In genomic region chr5:142965258-142966145, GRCh38 we compare ENCODE assay signal across 8 cellular contexts.
DNase-seq lines count a peak whose midpoint lies in the region; ATAC-seq and TF ChIP-seq lines count a peak whose summit lies in the region.
"Not testable (repeated sequence)": the region's sequence is repeated elsewhere in the genome, so short reads cannot be mapped to it uniquely, and the experiment has no call there.

No MANE protein-coding gene starts in this region.

- not testable (repeated sequence) for TF ChIP-seq POLR2A in body of pancreas (IDR thresholded peaks at IDR 0.05); prostate gland (IDR thresholded peaks at IDR 0.05); uterus (IDR thresholded peaks at IDR 0.05)

- ATAC-seq in body of pancreas: peak; percentile 69

- WGBS in body of pancreas, 2 donors: 16% methylated on average over 16 to 17 of the region's 17 CpGs
- 50% methylated on average over 17 of the region's 17 CpGs for WGBS in liver
- 29% methylated on average over 17 of the region's 17 CpGs for WGBS in prostate gland

- peak overlapping the region in 3 of 4 donors; percentile 46 to 76 (median 57) for H3K27ac ChIP-seq in body of pancreas
- H3K27ac ChIP-seq in liver (ENCODE audit: low read depth in 1 of 2, low read length in 2 of 2): not testable (repeated sequence)
- peak overlapping the region in 1 of 2 donors; percentile 31 for H3K27ac ChIP-seq in prostate gland
- peak overlapping the region in 1 of 2 donors; percentile 26 for H3K27ac ChIP-seq in uterus

- H3K36me3 ChIP-seq in body of pancreas (replicated peaks in 1 of 2; ENCODE audit: insufficient read depth in 1 of 2, low read depth in 2 of 2); liver (ENCODE audit: control insufficient read depth in 4 of 4, insufficient read depth in 3 of 4, low read depth in 1 of 4, low read length in 3 of 4); prostate gland; uterus: not testable (repeated sequence)

- not testable (repeated sequence) for H3K9ac ChIP-seq in liver (ENCODE audit: low read depth in 1 of 2, low read length in 2 of 2)

- DNase-seq in DMS 273 (lab: John Stamatoyannopoulos, UW; ENCODE audit: unreplicated experiment) (peak; percentile 20), M059J (ENCODE audit: low read depth) (peak; percentile 17), UCSD-AML1 (lab: John Stamatoyannopoulos, UW; ENCODE audit: unreplicated experiment) (peak; percentile 17), body of pancreas (peak; percentile 74 to 84 (median 76))
- DNase-seq in fibroblast of the aortic adventitia (ENCODE audit: low read depth); prostate gland (ENCODE audit: low spot score); uterus: not testable (repeated sequence)

- not testable (repeated sequence) for H3K9me3 ChIP-seq in body of pancreas; liver (ENCODE audit: control insufficient read depth in 4 of 4, low read length in 3 of 4); prostate gland; uterus

- H3K27me3 ChIP-seq in body of pancreas; liver (ENCODE audit: control insufficient read depth in 4 of 4, insufficient read depth in 4 of 4, low read length in 3 of 4); prostate gland (replicated peaks; ENCODE audit: insufficient read depth); uterus: not testable (repeated sequence)

- H3K4me1 ChIP-seq in body of pancreas: peaks cover 41% of the 10 kb centered on the region
- H3K4me1 ChIP-seq in liver (ENCODE audit: control insufficient read depth in 4 of 4, insufficient read depth in 4 of 4, low read length in 3 of 4); prostate gland (replicated peaks); uterus: not testable (repeated sequence)

- intact Hi-C loops in body of pancreas (cut with DNase I); prostate gland (cut with DNase I); uterus (cut with DNase I; ENCODE audit: low total_unique reads): not testable (repeated sequence)

- H3K4me3 ChIP-seq in body of pancreas; fibroblast of the aortic adventitia (ENCODE audit: low read depth, low read length); liver (ENCODE audit: low read depth in 1 of 3, low read length in 3 of 3); prostate gland; uterus: not testable (repeated sequence)

- TF ChIP-seq RAD21 in liver (IDR thresholded peaks at IDR 0.05): peak; percentile 32 to 48

- TF ChIP-seq CTCF in body of pancreas (IDR thresholded peaks at IDR 0.05) (peak in 6 of 7 experiments; percentile 45 to 83 (median 74)), fibroblast of the aortic adventitia (IDR thresholded peaks at IDR 0.05; ENCODE audit: insufficient read depth, low read length) (peak; percentile 3), prostate gland (IDR thresholded peaks at IDR 0.05) (peak in 3 of 4 experiments; percentile 42 to 52 (median 48)), uterus (IDR thresholded peaks at IDR 0.05) (peak in 3 of 4 experiments; percentile 16 to 20 (median 17))
- TF ChIP-seq CTCF in liver (IDR thresholded peaks at IDR 0.05; ENCODE audit: low read depth, low read length, missing input control): not testable (repeated sequence)
